In genomic region chr11:132821027-132821426, GRCh38 we compare ENCODE assay signal across 23 cellular contexts.
DNase-seq lines count a peak whose midpoint lies in the region; TF ChIP-seq lines count a peak whose summit lies in the region.
"Had no signal": no experiment of that assay in that cellular context is flagged by ENCODE, and none has a peak within 500 bp of the region (broad histone marks: within the 10 kb centered on the region; RNA-seq: fewer than 3 reads in every experiment).

No MANE protein-coding gene starts in this region.

- H3K4me3 ChIP-seq in adipocyte (ENCODE audit: low read length): no peak overlapping the region
- H3K4me3 ChIP-seq in testis: no peak overlapping the region
- no peak overlapping the region for H3K4me3 ChIP-seq in HAP-1
- H3K4me3 ChIP-seq: A549, thyroid gland had no signal

- POLR2A ChIA-PET in HEK293T (lab: Yijun Ruan, JAX): no interaction called here

- H3K36me3 ChIP-seq in adipocyte (ENCODE audit: control insufficient read depth, insufficient read depth, low read length, severe bottlenecking) (no peaks in the 10 kb centered on the region), testis (ENCODE audit: low read depth, missing control alignments) (no peaks in the 10 kb centered on the region), HAP-1 (replicated peaks) (no peaks in the 10 kb centered on the region)
- H3K36me3 ChIP-seq: thyroid gland had no signal

- H3K9me3 ChIP-seq in adipocyte (ENCODE audit: control insufficient read depth, low read length): no peaks in the 10 kb centered on the region
- no peaks in the 10 kb centered on the region for H3K9me3 ChIP-seq in testis
- H3K9me3 ChIP-seq in HAP-1: no peaks in the 10 kb centered on the region
- H3K9me3 ChIP-seq: A549, thyroid gland had no signal

- H3K9ac ChIP-seq in adipocyte (ENCODE audit: low read length): no peak overlapping the region
- H3K9ac ChIP-seq: parathyroid adenoma had no signal

- no peak for TF ChIP-seq POLR2A in testis (IDR thresholded peaks at IDR 0.05)

- in situ Hi-C loops in HAP-1 (cut with MboI; ENCODE audit: low sequenced_read_pairs): no loop called here

- WGBS in testis, 2 donors: 50 to 80% methylated on average over 1 of the region's 1 CpG

- intact Hi-C loops in testis (cut with DNase I; ENCODE audit: low total_unique reads): no loop called here
- intact Hi-C loops in posterior vena cava (cut with DNase I): loop anchor here in 1 of 2 donors (10.0 kb wide), 1 partner anchor 84 kb away; no protein-coding TSS in a partner anchor

- no peaks in the 10 kb centered on the region for H3K4me1 ChIP-seq in adipocyte (ENCODE audit: control insufficient read depth, insufficient read depth, low read length)
- no peaks in the 10 kb centered on the region for H3K4me1 ChIP-seq in testis
- H3K4me1 ChIP-seq in HAP-1: no peaks in the 10 kb centered on the region
- H3K4me1 ChIP-seq: A549, parathyroid adenoma, thyroid gland had no signal

- TF ChIP-seq CTCF in testis (IDR thresholded peaks at IDR 0.05): no peak

- H3K27me3 ChIP-seq in adipocyte (replicated peaks; ENCODE audit: control insufficient read depth, insufficient read depth, low read length) (no peaks in the 10 kb centered on the region), testis (no peaks in the 10 kb centered on the region), HAP-1 (ENCODE audit: low read depth) (no peaks in the 10 kb centered on the region)
- H3K27me3 ChIP-seq: thyroid gland had no signal

- CTCF ChIA-PET in HEK293T (lab: Yijun Ruan, JAX): no interaction called here

- H3K27ac ChIP-seq in testis: no peak overlapping the region
- H3K27ac ChIP-seq: A549, parathyroid adenoma, thyroid gland had no signal

- DNase-seq in AG08395 (ENCODE audit: low spot score) (peak; percentile 46), GM04504 (ENCODE audit: low read depth) (peak; percentile 16), adipocyte (ENCODE audit: low read depth) (peak; percentile 50), iPS-NIHi7 (ENCODE audit: extremely low spot score) (peak; percentile 53), testis (no peak), HEK293T (ENCODE audit: extremely low spot score) (no peak), HAP-1 (ENCODE audit: low spot score in 2 of 2) (no peak), posterior vena cava (ENCODE audit: low spot score) (no peak)
- DNase-seq: activated CD8-positive, alpha-beta memory T cell treated with anti-CD3 and anti-CD28 coated beads, Interleukin-2, amount 50 U/mL, for 48 hours; activated effector memory CD4-positive, alpha-beta T cell treated with anti-CD3 and anti-CD28 coated beads, Interleukin-2, amount 50 U/mL, for 16 hours; caudate nucleus; CD4-positive, CD25-positive, alpha-beta regulatory T cell; H7; kidney glomerular epithelial cell; MM.1S; naive B cell; NCI-H187; NCI-H774; PC-3; stimulated activated naive B cell treated with anti-CD40 and anti-IgM and Interleukin-4, amounts not matched to agents 10 μg/mL and 1 μg/mL and 100 μg/mL, for 72 hours; thyroid gland had no signal

TF ChIP-seq in HEK293T, 16 proteins besides CTCF, POLR2A, EP300 and RAD21:
- TF ChIP-seq HDGF (IDR thresholded peaks at IDR 0.05; ENCODE audit: borderline replicate concordance): no peak
- no peak for TF ChIP-seq SUZ12 (IDR thresholded peaks at IDR 0.05)
- no peak for TF ChIP-seq ARNT (IDR thresholded peaks at IDR 0.05)
- TF ChIP-seq CTBP1 (IDR thresholded peaks at IDR 0.05; ENCODE audit: borderline replicate concordance): no peak
- TF ChIP-seq PKNOX1 (IDR thresholded peaks at IDR 0.05): no peak
TF ChIP-seq in HEK293T: peak in this region for 0.

Comparison
In these comparisons a context has a peak if more than half of its experiments do, and no peak if none do; other contexts are left out.
1. DNase-seq: peak in AG08395 (single experiment), GM04504 (single experiment), adipocyte (single experiment) and iPS-NIHi7 (single experiment); none in testis (single experiment), HEK293T (single experiment), HAP-1 (0 of 2) and posterior vena cava (single experiment).